In genomic region chr18:35495821-35496368, GRCh38 we compare ENCODE assay signal across 12 cellular contexts. TPM values are rescaled to one million over a fixed set of nuclear protein-coding genes. Genes with fewer than 3 reads are reported as not detected.
A peak's percentile ranks its signal among the peaks of the same experiment; 100 is the strongest.
DNase-seq lines count a peak whose midpoint lies in the region; ATAC-seq and TF ChIP-seq lines count a peak whose summit lies in the region.
"Had no signal": no experiment of that assay in that cellular context is flagged by ENCODE, and none has a peak within 500 bp of the region (broad histone marks: within the 10 kb centered on the region; RNA-seq: fewer than 3 reads in every experiment).

No MANE protein-coding gene starts in this region.

- H3K4me3 Mint-ChIP-seq in CD4-positive, CD25-positive, alpha-beta regulatory T cell = peak overlapping the region; percentile 22 to 100 (median 72)
- H3K4me3 Mint-ChIP-seq in nephron = peak overlapping the region; percentile 37 to 95 (median 54)

- H3K9ac ChIP-seq in Karpas-422 (ENCODE audit: low read length) = peak overlapping the region; percentile 85

- peak overlapping the region in 2 of 3 donors; percentile 53 to 99 for H3K27ac Mint-ChIP-seq in CD4-positive, CD25-positive, alpha-beta regulatory T cell
- H3K27ac Mint-ChIP-seq in nephron = peak overlapping the region in 1 of 3 experiments; percentile 17

- H3K4me1 Mint-ChIP-seq in CD4-positive, CD25-positive, alpha-beta regulatory T cell = peaks cover 12 to 58% (median 37%) of the 10 kb centered on the region in 4 donors
- H3K4me1 Mint-ChIP-seq in nephron = peaks cover 22% of the 10 kb centered on the region

- H2AFZ ChIP-seq in Karpas-422 (ENCODE audit: low read length) = no peak overlapping the region

- peaks cover 5% of the 10 kb centered on the region for H3K36me3 Mint-ChIP-seq in CD4-positive, CD25-positive, alpha-beta regulatory T cell
- H3K36me3 Mint-ChIP-seq in nephron (ENCODE audit: low read depth) = no peaks in the 10 kb centered on the region

- H3K36me3 ChIP-seq in CD4-positive, CD25-positive, alpha-beta regulatory T cell (ENCODE audit: control insufficient read depth, insufficient read depth, low read length) = no peaks in the 10 kb centered on the region
- H3K36me3 ChIP-seq in Karpas-422 (ENCODE audit: insufficient read depth, low read length) (no peaks in the 10 kb centered on the region), brain microvascular endothelial cell (replicated peaks) (no peaks in the 10 kb centered on the region)
- H3K36me3 ChIP-seq: thyroid gland had no signal

- peaks cover 63% of the 10 kb centered on the region for H3K79me2 ChIP-seq in Karpas-422 (ENCODE audit: low read length)

- no peaks in the 10 kb centered on the region for H4K20me1 ChIP-seq in Karpas-422 (ENCODE audit: insufficient read depth, low read depth, low read length)

- H3K4me3 ChIP-seq in CD4-positive, CD25-positive, alpha-beta regulatory T cell (ENCODE audit: low read depth, low read length) = peak overlapping the region; percentile 40
- H3K4me3 ChIP-seq in Karpas-422 (ENCODE audit: low read length) (peak overlapping the region; percentile 81), brain microvascular endothelial cell (ENCODE audit: low read depth, low read length) (no peak overlapping the region)

- no peaks in the 10 kb centered on the region for H3K27me3 ChIP-seq in CD4-positive, CD25-positive, alpha-beta regulatory T cell (ENCODE audit: control insufficient read depth, insufficient read depth, low read length)
- no peaks in the 10 kb centered on the region for H3K27me3 ChIP-seq in Karpas-422 (ENCODE audit: low read length)
- no peaks in the 10 kb centered on the region for H3K27me3 ChIP-seq in brain microvascular endothelial cell (replicated peaks)
- H3K27me3 ChIP-seq: dorsolateral prefrontal cortex, thyroid gland had no signal

- ATAC-seq in CD4-positive, CD25-positive, alpha-beta regulatory T cell (ENCODE audit: low read depth in 2 of 2) = no peak
- no peak for ATAC-seq in GM19328 (IDR thresholded peaks at IDR 0.05; ENCODE audit: unreplicated experiment)
- ATAC-seq in GM19351 (IDR thresholded peaks at IDR 0.05; ENCODE audit: unreplicated experiment) = no peak

- no peaks in the 10 kb centered on the region for H3K9me2 ChIP-seq in Karpas-422 (replicated peaks; ENCODE audit: insufficient read depth, low read length)

- peaks cover 5% of the 10 kb centered on the region for H3K27me3 Mint-ChIP-seq in CD4-positive, CD25-positive, alpha-beta regulatory T cell
- no peaks in the 10 kb centered on the region for H3K27me3 Mint-ChIP-seq in nephron (ENCODE audit: low read depth)

- peak overlapping the region; percentile 92 for H3K4me2 ChIP-seq in Karpas-422 (ENCODE audit: low read depth, low read length, poor library complexity, severe bottlenecking)

- H3K9me3 Mint-ChIP-seq in CD4-positive, CD25-positive, alpha-beta regulatory T cell = peaks cover 0 to 2% (median 0%) of the 10 kb centered on the region in 7 donors
- H3K9me3 Mint-ChIP-seq in nephron = no peaks in the 10 kb centered on the region

- no peaks in the 10 kb centered on the region for H3K9me3 ChIP-seq in CD4-positive, CD25-positive, alpha-beta regulatory T cell (ENCODE audit: control insufficient read depth in 2 of 2, low read length in 2 of 2)
- H3K9me3 ChIP-seq in Karpas-422 (ENCODE audit: low read length) = no peaks in the 10 kb centered on the region
- H3K9me3 ChIP-seq: thyroid gland had no signal

- peaks cover 9% of the 10 kb centered on the region for H3K4me1 ChIP-seq in CD4-positive, CD25-positive, alpha-beta regulatory T cell (ENCODE audit: control insufficient read depth, insufficient read depth, low read length, poor library complexity, severe bottlenecking)
- H3K4me1 ChIP-seq in Karpas-422 (ENCODE audit: low read length) = peaks cover 70% of the 10 kb centered on the region

- no peak for DNase-seq in CD4-positive, CD25-positive, alpha-beta regulatory T cell
- DNase-seq in Karpas-422 (no peak), brain microvascular endothelial cell (no peak), Kasumi-1 (lab: John Stamatoyannopoulos, UW) (no peak), NCI-H1048 (lab: John Stamatoyannopoulos, UW) (no peak)
- DNase-seq: dorsolateral prefrontal cortex; NCI-H510A treated with DMSO at 0.1 percent for 48 hours; stimulated activated CD4-positive, alpha-beta T cell treated with anti-CD3 and anti-CD28 coated beads, Interleukin-1b, Interleukin-23, amount 100 ng/mL, for 48 hours; thyroid gland had no signal

- TF ChIP-seq CTCF in brain microvascular endothelial cell (IDR thresholded peaks at IDR 0.05; ENCODE audit: low read depth, low read length, missing control alignments) (no peak), nephron (IDR thresholded peaks at IDR 0.05; ENCODE audit: unreplicated experiment in 3 of 3) (no peak)

- in situ Hi-C loops in brain microvascular endothelial cell (cut with HindIII; ENCODE audit: low pct_ligation_motif_present, low sequenced_read_pairs) = no loop called here

- no peak overlapping the region for H3K27ac ChIP-seq in CD4-positive, CD25-positive, alpha-beta regulatory T cell (ENCODE audit: insufficient read depth, low read length, poor library complexity, severe bottlenecking)
- H3K27ac ChIP-seq in Karpas-422 (ENCODE audit: low read length) = peak overlapping the region; percentile 96
- peak overlapping the region; percentile 97 for H3K27ac ChIP-seq in brain microvascular endothelial cell

RNA-seq across cellular contexts. Expression of gene INO80C, which starts 1.9 kb away (rescaled TPM):
- 25.5 TPM for total RNA-seq in CD4-positive, CD25-positive, alpha-beta regulatory T cell
- 10 to 100 TPM; 20.2 to 27.6 (median 24.3) TPM for polyA plus RNA-seq in CD4-positive, CD25-positive, alpha-beta regulatory T cell
- 83.4 and 108 TPM in 2 replicates for total RNA-seq in Karpas-422 (2014; rRNA removed; shearing (Covaris generic); ENCODE audit: low replicate concordance)
